ENCODE assay signal across 8 cellular contexts in the genomic region with DNA sequence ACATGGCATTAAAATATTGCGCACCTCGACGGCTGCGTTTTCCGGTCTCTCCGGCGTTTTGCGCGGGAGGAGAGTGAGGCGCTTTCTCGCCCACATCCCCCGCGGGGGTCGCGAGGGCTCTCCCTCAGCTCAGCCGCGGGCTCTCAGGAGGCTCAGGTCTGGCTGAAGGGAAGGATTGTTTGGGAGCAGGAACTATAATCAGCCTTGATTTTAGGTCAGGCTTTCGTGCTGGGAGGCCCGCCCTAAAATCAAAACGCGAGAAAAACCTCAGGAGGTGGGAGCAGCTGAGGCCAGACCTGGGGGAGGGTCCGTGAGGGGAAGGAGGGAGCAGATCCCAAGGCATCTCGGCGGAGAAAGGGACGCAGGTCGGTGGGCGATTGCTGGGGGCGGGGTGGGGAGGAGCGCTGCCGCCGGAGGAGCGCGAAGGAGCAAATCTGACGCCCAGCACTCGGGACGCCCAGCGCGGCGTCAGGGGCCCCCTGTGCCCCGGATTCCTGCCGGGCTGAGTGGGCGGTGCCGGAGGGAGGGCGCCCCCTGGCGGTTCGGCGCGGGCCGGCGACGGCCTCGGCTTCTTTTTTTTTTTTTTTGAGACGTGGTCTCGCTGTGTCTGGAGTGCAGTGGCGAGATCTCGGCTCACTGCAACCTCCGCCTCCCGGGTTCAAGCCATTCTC. TPM values are rescaled to one million over a fixed set of nuclear protein-coding genes. Genes with fewer than 3 reads are reported as not detected.
DNase-seq lines count a peak whose midpoint lies in the region; ATAC-seq and TF ChIP-seq lines count a peak whose summit lies in the region.

No MANE protein-coding gene starts in this region.

- H3K27me3 Mint-ChIP-seq in Caco-2 (ENCODE audit: insufficient read depth, unreplicated experiment) = no peaks in the 10 kb centered on the region
- H3K27me3 Mint-ChIP-seq in type B pancreatic cell = peaks cover 5% of the 10 kb centered on the region

- no peaks in the 10 kb centered on the region for H3K36me3 ChIP-seq in Caco-2 (ENCODE audit: control insufficient read depth, insufficient read depth, low read length)

- peak overlapping the region; percentile 71 for H3K27ac Mint-ChIP-seq in Caco-2 (ENCODE audit: unreplicated experiment)
- H3K27ac Mint-ChIP-seq in type B pancreatic cell = peak overlapping the region; percentile 91

- no peaks in the 10 kb centered on the region for H3K36me3 Mint-ChIP-seq in Caco-2 (ENCODE audit: insufficient read depth, unreplicated experiment)
- no peaks in the 10 kb centered on the region for H3K36me3 Mint-ChIP-seq in type B pancreatic cell

- peak overlapping the region; percentile 76 for H3K4me3 Mint-ChIP-seq in Caco-2 (ENCODE audit: unreplicated experiment)
- peak overlapping the region; percentile 88 for H3K4me3 Mint-ChIP-seq in type B pancreatic cell

- no peaks in the 10 kb centered on the region for H3K4me1 Mint-ChIP-seq in Caco-2 (ENCODE audit: low read depth, unreplicated experiment)
- H3K4me1 Mint-ChIP-seq in type B pancreatic cell (ENCODE audit: unreplicated experiment) = peaks cover 19% of the 10 kb centered on the region

- peak overlapping the region; percentile 62 for H3K4me3 ChIP-seq in Caco-2 (ENCODE audit: low read depth, low read length)

- H3K27me3 ChIP-seq in Caco-2 (replicated peaks; ENCODE audit: control insufficient read depth, insufficient read depth, low read length) = no peaks in the 10 kb centered on the region

- CTCF ChIA-PET in Caco-2 (lab: Charles Lee) = interaction anchor here (0.6 to 0.9 kb wide), 5 partner anchors 26 to 252 kb away, joined by 3 to 6 read pairs (median 4); no protein-coding TSS in a partner anchor

- no peaks in the 10 kb centered on the region for H3K9me3 ChIP-seq in Caco-2

- ATAC-seq in left cardiac atrium (peak; percentile 92 to 94), HG03565 (IDR thresholded peaks at IDR 0.05; ENCODE audit: unreplicated experiment) (no peak)

- intact Hi-C loops in Caco-2 (cut with micrococcal nuclease; ENCODE audit: unreplicated experiment) (loop anchor here (1.0 kb wide), 2 partner anchors 18 to 104 kb away; no protein-coding TSS in a partner anchor), left cardiac atrium (cut with DNase I) (loop anchor here in 1 of 2 donors (5.0 kb wide), 1 partner anchor 103 kb away; no protein-coding TSS in a partner anchor), posterior vena cava (cut with DNase I) (no loop called here)

- TF ChIP-seq CTCF in Caco-2 (IDR thresholded peaks at IDR 0.05; ENCODE audit: insufficient read depth in 1 of 2, low read depth in 1 of 2, low read length in 1 of 2, severe bottlenecking in 1 of 2, unreplicated experiment in 1 of 2) (peak; percentile 76 to 92), type B pancreatic cell (conservative IDR thresholded peaks at IDR 0.05) (peak; percentile 99)

- peaks cover 5% of the 10 kb centered on the region; the same call in 1 of the 2 replicates for H3K4me1 ChIP-seq in Caco-2

- BruUV-seq in Caco-2 (replicated peaks; lab: Mats Ljungman, UMichigan) = no TSS peak

- POLR2A ChIA-PET in Caco-2 (lab: Charles Lee) = interaction anchor here (0.7 kb wide), 1 partner anchor 41 kb away, joined by 6 read pairs; no protein-coding TSS in a partner anchor

- H3K9me3 Mint-ChIP-seq in Caco-2 (ENCODE audit: unreplicated experiment) (no peaks in the 10 kb centered on the region), type B pancreatic cell (peaks cover 3% of the 10 kb centered on the region)

- peak; percentile 75 to 90 for DNase-seq in Caco-2
- DNase-seq in HPDE6-E6E7 (ENCODE audit: extremely low spot score) = peak; percentile 36
- peak; percentile 67 to 70 for DNase-seq in SW 1271 (lab: John Stamatoyannopoulos, UW)
- DNase-seq in activated naive CD8-positive, alpha-beta T cell treated with anti-CD3 and anti-CD28 coated beads, Interleukin-2, amount 50 U/mL, for 16 hours (ENCODE audit: low read depth, low spot score) = peak; percentile 65
- DNase-seq in left cardiac atrium = peak; percentile 76
- peak; percentile 93 for DNase-seq in posterior vena cava (ENCODE audit: low spot score)
- peak; percentile 91 for DNase-seq in type B pancreatic cell (ENCODE audit: extremely low spot score, unreplicated experiment)

RNA-seq across cellular contexts. Expression of gene RNF130, which starts 18.7 kb away (rescaled TPM):
- total RNA-seq in Caco-2 (2022) (30.2 and 34.5 TPM in 2 replicates), left cardiac atrium (10 to 100 TPM; 45.6 to 67.2 TPM), posterior vena cava (10 to 100 TPM; 66.6 to 80.3 TPM), type B pancreatic cell (ENCODE audit: low replicate concordance) (28.1 and 52.1 TPM in 2 replicates)

Comparison
In these comparisons a context has a peak if more than half of its experiments do, and no peak if none do; other contexts are left out.
1. DNase-seq: peak in every context shown above with its lines; median percentile 93 in posterior vena cava; 91 in type B pancreatic cell; 82 in Caco-2; 76 in left cardiac atrium; 68 in SW 1271; 65 in activated naive CD8-positive, alpha-beta T cell treated with anti-CD3 and anti-CD28 coated beads, Interleukin-2, amount 50 U/mL, for 16 hours; 36 in HPDE6-E6E7.